ENCODE assay signal across 1 cellular context in genomic region chr1:175009532-175009931, GRCh38.
TF ChIP-seq lines count a peak whose summit lies in the region.

No MANE protein-coding gene starts in this region.

TF ChIP-seq in endothelial cell of umbilical vein, 7 proteins besides CTCF, POLR2A, EP300 and RAD21:
- no peak for TF ChIP-seq GATA2 (IDR thresholded peaks at IDR 0.05; ENCODE audit: insufficient read depth, insufficient read length, low read depth, low read length)
